In genomic region chr1:24743404-24744211, GRCh38 we compare ENCODE assay signal across 8 cellular contexts. TPM values are rescaled to one million over a fixed set of nuclear protein-coding genes. Genes with fewer than 3 reads are reported as not detected.
DNase-seq lines count a peak whose midpoint lies in the region; TF ChIP-seq lines count a peak whose summit lies in the region.

No MANE protein-coding gene starts in this region.

- TF ChIP-seq CTCF in mammary epithelial cell (conservative IDR thresholded peaks at IDR 0.05 in 1 of 2, IDR thresholded peaks at IDR 0.05 in 1 of 2; ENCODE audit: extremely low read depth in 1 of 2, insufficient read depth in 1 of 2, low read depth in 1 of 2, low read length in 2 of 2) (no peak), mesothelial cell of epicardium (IDR thresholded peaks at IDR 0.05; ENCODE audit: unreplicated experiment) (no peak)

- H3K27ac ChIP-seq in mammary epithelial cell (ENCODE audit: insufficient read depth, low read depth, low read length), result peak overlapping the region; percentile 30

- DNase-seq in COLO829 (ENCODE audit: low spot score) (peak; percentile 50), mammary epithelial cell (peak; percentile 83), mesothelial cell of epicardium (ENCODE audit: low spot score in 2 of 2, unreplicated experiment in 2 of 2) (no peak), ACHN (no peak), DMS79 (lab: John Stamatoyannopoulos, UW) (no peak), NCI-H1092 treated with DMSO at 0.1 percent for 48 hours (lab: John Stamatoyannopoulos, UW) (no peak)
- no peak for DNase-seq in stimulated activated CD8-positive, alpha-beta memory T cell treated with anti-CD3 and anti-CD28 coated beads, Interleukin-4, amount 100 ng/mL, for 48 hours

- H3K9ac ChIP-seq in mammary epithelial cell (ENCODE audit: insufficient read depth, low read length), result no peak overlapping the region

- peaks cover 24% of the 10 kb centered on the region for H3K4me1 ChIP-seq in mammary epithelial cell (ENCODE audit: insufficient read depth, low read length)

- no peaks in the 10 kb centered on the region for H3K27me3 ChIP-seq in mammary epithelial cell (ENCODE audit: insufficient read depth, low read length)

- H3K36me3 Mint-ChIP-seq in IgD-negative memory B cell (peaks cover 1% of the 10 kb centered on the region), mesothelial cell of epicardium (peaks cover 3% of the 10 kb centered on the region)

- H3K36me3 ChIP-seq in mammary epithelial cell (ENCODE audit: insufficient read depth, low read length), result no peaks in the 10 kb centered on the region

- peaks cover 34% of the 10 kb centered on the region for H3K79me2 ChIP-seq in mammary epithelial cell (ENCODE audit: insufficient read depth, low read length)

- H3K4me1 Mint-ChIP-seq in IgD-negative memory B cell (peaks cover 29 to 43% (median 40%) of the 10 kb centered on the region in 3 donors), mesothelial cell of epicardium (peaks cover 56% of the 10 kb centered on the region)

- H3K27ac Mint-ChIP-seq in IgD-negative memory B cell (peak overlapping the region; percentile 65 to 86 (median 78)), mesothelial cell of epicardium (peak overlapping the region; percentile 98)

- H3K4me2 ChIP-seq in mammary epithelial cell (ENCODE audit: insufficient read depth, low read depth, low read length), result peak overlapping the region; percentile 37

- dilution Hi-C loops in mammary epithelial cell (cut with HindIII; ENCODE audit: low sequenced_read_pairs), result no loop called here

- H3K4me3 Mint-ChIP-seq in IgD-negative memory B cell (peak overlapping the region; percentile 56 to 92 (median 86)), mesothelial cell of epicardium (peak overlapping the region; percentile 50)

- CTCF ChIA-PET in mammary epithelial cell (lab: Charles Lee; ENCODE audit: low non-redundant PET), result interaction anchor here (0.6 kb wide), 1 partner anchor 60 kb away, joined by 4 read pairs; no protein-coding TSS in a partner anchor

- BruUV-seq in mammary epithelial cell (replicated peaks; lab: Mats Ljungman, UMichigan), result no TSS peak

- H3K9me3 Mint-ChIP-seq in IgD-negative memory B cell (no peaks in the 10 kb centered on the region), mesothelial cell of epicardium (no peaks in the 10 kb centered on the region)

- no peaks in the 10 kb centered on the region for H3K9me3 ChIP-seq in mammary epithelial cell (replicated peaks; ENCODE audit: insufficient read depth, low read length)

- H3K4me3 ChIP-seq in mammary epithelial cell (replicated peaks in 1 of 3; ENCODE audit: insufficient read depth in 1 of 3, low read depth in 2 of 3, low read length in 3 of 3), result no peak overlapping the region

- H4K20me1 ChIP-seq in mammary epithelial cell (ENCODE audit: insufficient read depth, low read length), result no peaks in the 10 kb centered on the region

- no peaks in the 10 kb centered on the region for H3K27me3 Mint-ChIP-seq in IgD-negative memory B cell
- no peaks in the 10 kb centered on the region for H3K27me3 Mint-ChIP-seq in mesothelial cell of epicardium (ENCODE audit: low read depth)

- intact Hi-C loops in mammary epithelial cell (cut with micrococcal nuclease), result loop anchor here (2.0 to 10.0 kb wide), 2 partner anchors 61 to 87 kb away; no protein-coding TSS in a partner anchor

- WGBS in mammary epithelial cell (ENCODE audit: low coverage, missing lambda C conversion rate), result 70% methylated on average over 7 of the region's 10 CpGs

- in situ Hi-C loops in mammary epithelial cell (cut with MboI; ENCODE audit: low sequenced_read_pairs in 2 of 2), result no loop called here
- in situ Hi-C loops in ACHN (cut with HindIII; ENCODE audit: low pct_ligation_motif_present, low pct_unique_long_range_greater_than_20kb, low sequenced_read_pairs), result no loop called here

- peak overlapping the region; percentile 19 for H2AFZ ChIP-seq in mammary epithelial cell (ENCODE audit: low read depth, low read length)

RNA-seq across cellular contexts. Expression of gene CLIC4, which starts 1.6 kb away (rescaled TPM):
- polyA plus RNA-seq in IgD-negative memory B cell (49.6 TPM), mammary epithelial cell (118 TPM)
- total RNA-seq in mammary epithelial cell (100 to 1,000 TPM; 212 to 547 TPM), mesothelial cell of epicardium (135 to 136 TPM (median 135 TPM) in 3 replicates)
- polyA minus RNA-seq in mammary epithelial cell, result 140 TPM

Comparison
In these comparisons a context has a peak if more than half of its experiments do, and no peak if none do; other contexts are left out.
1. DNase-seq: peak in COLO829 (single experiment) and mammary epithelial cell (single experiment); none in mesothelial cell of epicardium (0 of 2), stimulated activated CD8-positive, alpha-beta memory T cell treated with anti-CD3 and anti-CD28 coated beads, Interleukin-4, amount 100 ng/mL, for 48 hours (single experiment), ACHN (single experiment), DMS79 (single experiment) and NCI-H1092 treated with DMSO at 0.1 percent for 48 hours (single experiment).